Comparison of ENCODE assay signal across 10 cellular contexts in the genomic region with DNA sequence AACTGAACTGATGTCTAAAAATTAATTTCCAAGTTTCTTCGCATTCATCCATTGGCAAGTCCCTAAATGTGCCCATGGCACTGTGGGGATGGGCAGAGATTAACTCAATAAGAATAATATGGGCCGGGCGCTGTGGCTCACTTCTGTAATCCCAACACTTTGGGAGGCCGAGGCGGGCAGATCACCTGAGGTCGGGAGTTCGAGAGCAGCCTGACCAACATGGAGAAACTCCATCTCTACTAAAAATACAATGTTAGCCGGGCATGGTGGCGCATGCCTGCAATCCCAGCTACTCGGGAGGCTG. TPM values are rescaled to one million over a fixed set of nuclear protein-coding genes. Genes with fewer than 3 reads are reported as not detected.
DNase-seq lines count a peak whose midpoint lies in the region; FAIRE-seq and TF ChIP-seq lines count a peak whose summit lies in the region.
"Not testable (repeated sequence)": the region's sequence is repeated elsewhere in the genome, so short reads cannot be mapped to it uniquely, and the experiment has no call there.
"Had no signal": no experiment of that assay in that cellular context is flagged by ENCODE, and none has a peak within 500 bp of the region (broad histone marks: within the 10 kb centered on the region; RNA-seq: fewer than 3 reads in every experiment).

No MANE protein-coding gene starts in this region.

- H3K27ac ChIP-seq in KMS-11; astrocyte (ENCODE audit: low read depth, low read length); osteoblast (ENCODE audit: low read depth, low read length); testis: not testable (repeated sequence)
- H3K27ac ChIP-seq in WERI-Rb-1 (peak overlapping the region; percentile 72), esophagus muscularis mucosa (replicated peaks in 1 of 4) (peak overlapping the region; percentile 81 to 87 (median 86)), liver (ENCODE audit: low read depth in 1 of 2, low read length in 2 of 2) (peak overlapping the region in 1 of 2 donors; percentile 64)

- not testable (repeated sequence) for TF ChIP-seq POLR2A in esophagus muscularis mucosa (IDR thresholded peaks at IDR 0.05; ENCODE audit: low read depth); testis (IDR thresholded peaks at IDR 0.05)

- H2AFZ ChIP-seq in KMS-11 (ENCODE audit: low read depth) (peak overlapping the region; percentile 98), astrocyte (ENCODE audit: low read depth, low read length) (peak overlapping the region; percentile 90), osteoblast (ENCODE audit: low read length) (peak overlapping the region; percentile 78)

- H3K4me1 ChIP-seq in KMS-11 (ENCODE audit: low read depth, poor library complexity, severe bottlenecking) (peaks cover 34% of the 10 kb centered on the region), esophagus muscularis mucosa (peaks cover 21 to 46% (median 44%) of the 10 kb centered on the region in 4 donors), liver (ENCODE audit: control insufficient read depth in 4 of 4, insufficient read depth in 4 of 4, low read length in 3 of 4) (peaks cover 3 to 52% (median 38%) of the 10 kb centered on the region in 4 donors), testis (peaks cover 21% of the 10 kb centered on the region)
- H3K4me1 ChIP-seq in astrocyte (ENCODE audit: insufficient read depth, low read length); osteoblast (ENCODE audit: insufficient read depth, low read length): not testable (repeated sequence)

- intact Hi-C loops in CD14-positive monocyte (cut with micrococcal nuclease): loop anchor here (5.0 to 10.0 kb wide), 3 partner anchors 42 to 89 kb away; partner anchors contain the start of gene CENPS (in 1 of the 2)
- intact Hi-C loops in esophagus muscularis mucosa (cut with DNase I); testis (cut with DNase I; ENCODE audit: low total_unique reads): not testable (repeated sequence)

- TF ChIP-seq EP300 in esophagus muscularis mucosa (IDR thresholded peaks at IDR 0.05): not testable (repeated sequence)

- H3K36me3 ChIP-seq in KMS-11 (ENCODE audit: insufficient read depth); WERI-Rb-1; astrocyte (ENCODE audit: insufficient read depth, low read length); esophagus muscularis mucosa; liver (ENCODE audit: control insufficient read depth in 4 of 4, insufficient read depth in 3 of 4, low read depth in 1 of 4, low read length in 3 of 4); osteoblast (ENCODE audit: insufficient read depth, low read length); testis (ENCODE audit: low read depth, missing control alignments): not testable (repeated sequence)

- not testable (repeated sequence) for H4K20me1 ChIP-seq in KMS-11 (ENCODE audit: insufficient read depth); astrocyte (ENCODE audit: insufficient read depth, low read length); osteoblast (ENCODE audit: insufficient read depth, low read length)

- H3K27ac Mint-ChIP-seq in CD14-positive monocyte (peak overlapping the region in 5 of 7 donors; percentile 24 to 87 (median 64)), astrocyte (ENCODE audit: unreplicated experiment) (peak overlapping the region; percentile 53)

- not testable (repeated sequence) for TF ChIP-seq RAD21 in liver (IDR thresholded peaks at IDR 0.05)

- H3K79me2 ChIP-seq in KMS-11 (ENCODE audit: insufficient read depth, low read depth): peaks cover 41% of the 10 kb centered on the region; the same call in 1 of the 2 replicates
- peaks cover 52% of the 10 kb centered on the region for H3K79me2 ChIP-seq in astrocyte (ENCODE audit: insufficient read depth, low read length)
- peaks cover 53% of the 10 kb centered on the region for H3K79me2 ChIP-seq in osteoblast (ENCODE audit: insufficient read depth, low read length)

- H3K36me3 Mint-ChIP-seq in CD14-positive monocyte; astrocyte (ENCODE audit: low read depth, unreplicated experiment): not testable (repeated sequence)

- not testable (repeated sequence) for TF ChIP-seq CTCF in CD14-positive monocyte (IDR thresholded peaks at IDR 0.05); KMS-11 (conservative IDR thresholded peaks at IDR 0.05; ENCODE audit: low read depth, low read length); WERI-Rb-1 (IDR thresholded peaks at IDR 0.05; ENCODE audit: low read depth, low read length); astrocyte (IDR thresholded peaks at IDR 0.05; ENCODE audit: insufficient read depth, low read depth, low read length); esophagus muscularis mucosa (IDR thresholded peaks at IDR 0.05); liver (IDR thresholded peaks at IDR 0.05; ENCODE audit: low read depth, low read length, missing input control); osteoblast (IDR thresholded peaks at IDR 0.05; ENCODE audit: extremely low read depth, low read depth, low read length); testis (IDR thresholded peaks at IDR 0.05)

- not testable (repeated sequence) for H3K9me3 Mint-ChIP-seq in CD14-positive monocyte; astrocyte (ENCODE audit: unreplicated experiment)

- FAIRE-seq in astrocyte (lab: Jason Lieb, UNC): not testable (repeated sequence)

- not testable (repeated sequence) for H3K4me3 ChIP-seq in KMS-11 (IDR thresholded peaks at IDR 0.05; ENCODE audit: insufficient read depth, low read depth, low read length)
- H3K4me3 ChIP-seq in WERI-Rb-1 (ENCODE audit: low read depth, low read length) (peak overlapping the region; percentile 59; the same call in 1 of the 2 replicates), astrocyte (ENCODE audit: insufficient read depth, low read depth, low read length) (peak overlapping the region; percentile 92), esophagus muscularis mucosa (peak overlapping the region; percentile 78 to 99 (median 91)), liver (ENCODE audit: low read depth in 1 of 3, low read length in 3 of 3) (peak overlapping the region; percentile 86 to 96 (median 91)), osteoblast (ENCODE audit: insufficient read depth, low read length) (peak overlapping the region; percentile 94), testis (peak overlapping the region; percentile 77 to 95)

- peak overlapping the region; percentile 28; the same call in 1 of the 2 replicates for H3K9ac ChIP-seq in KMS-11
- not testable (repeated sequence) for H3K9ac ChIP-seq in astrocyte (ENCODE audit: low read length); liver (ENCODE audit: low read depth in 1 of 2, low read length in 2 of 2)

- H3K4me2 ChIP-seq in KMS-11 (peak overlapping the region; percentile 86), astrocyte (ENCODE audit: low read length) (peak overlapping the region; percentile 99), osteoblast (ENCODE audit: insufficient read depth, low read length) (peak overlapping the region; percentile 76)

- H3K9me3 ChIP-seq in WERI-Rb-1 (ENCODE audit: severe bottlenecking); astrocyte (ENCODE audit: insufficient read depth, low read depth, low read length); esophagus muscularis mucosa; liver (ENCODE audit: control insufficient read depth in 4 of 4, low read length in 3 of 4); osteoblast (ENCODE audit: low read depth, low read length); testis: not testable (repeated sequence)

- peaks cover 47% of the 10 kb centered on the region for H3K4me1 Mint-ChIP-seq in CD14-positive monocyte
- H3K4me1 Mint-ChIP-seq in astrocyte (ENCODE audit: low read depth, unreplicated experiment): not testable (repeated sequence)

- DNase-seq in CD14-positive monocyte (ENCODE audit: low spot score); WERI-Rb-1; astrocyte (ENCODE audit: low read depth); esophagus muscularis mucosa (ENCODE audit: extremely low spot score); osteoblast (ENCODE audit: insufficient read length, low spot score, missing footprints); testis: not testable (repeated sequence)

- H3K27me3 ChIP-seq in KMS-11 (ENCODE audit: insufficient read depth, low read depth); WERI-Rb-1 (ENCODE audit: insufficient read depth, low read depth, severe bottlenecking); astrocyte (ENCODE audit: insufficient read depth, low read length); esophagus muscularis mucosa; liver (ENCODE audit: control insufficient read depth in 4 of 4, insufficient read depth in 4 of 4, low read length in 3 of 4); osteoblast (ENCODE audit: insufficient read depth, low read length); testis: not testable (repeated sequence)

- H3K27me3 Mint-ChIP-seq in CD14-positive monocyte (ENCODE audit: low read depth in 3 of 3); astrocyte (ENCODE audit: low read depth, unreplicated experiment): not testable (repeated sequence)

- peak overlapping the region; percentile 90 to 94 for H3K4me3 Mint-ChIP-seq in CD14-positive monocyte
- peak overlapping the region; percentile 87 for H3K4me3 Mint-ChIP-seq in astrocyte (ENCODE audit: unreplicated experiment)

- WGBS in esophagus muscularis mucosa: 88% methylated on average over 10 of the region's 10 CpGs
- WGBS in liver: 94% methylated on average over 10 of the region's 10 CpGs
- 58 to 60% methylated on average over 10 of the region's 10 CpGs for WGBS in testis, 2 donors

RNA-seq across cellular contexts. Expression of gene PEX14, which starts 0.5 kb away (rescaled TPM):
- polyA plus RNA-seq in CD14-positive monocyte: 1 to 10 TPM; 2.2 to 2.7 TPM
- total RNA-seq in astrocyte: 23.1 and 23.3 TPM in 2 replicates
- 10 to 100 TPM; 16.2 to 24.2 (median 20.1) TPM for total RNA-seq in esophagus muscularis mucosa
- total RNA-seq in liver: 10 to 100 TPM in 1 of 2 donors, 1 to 10 TPM in 1; 7.1 to 11.5 TPM
- 10 to 100 TPM; 11.9 to 16.1 TPM for polyA plus RNA-seq in liver
- total RNA-seq in osteoblast: 15.2 and 15.3 TPM in 2 replicates
- 10 to 100 TPM; 30.3 to 39.8 TPM for total RNA-seq in testis
- polyA plus RNA-seq in testis (ENCODE audit: insufficient read depth, low read depth, low replicate concordance): 28.6 TPM

RNA-seq across cellular contexts. Expression of gene DFFA, which starts 1.9 kb away (rescaled TPM):
- 10 to 100 TPM; 17.3 to 17.8 TPM for polyA plus RNA-seq in CD14-positive monocyte
- total RNA-seq in astrocyte: 47.4 and 58.2 TPM in 2 replicates
- 10 to 100 TPM; 17.9 to 32.5 (median 26.0) TPM for total RNA-seq in esophagus muscularis mucosa
- total RNA-seq in liver: 10 to 100 TPM; 10.6 to 20.0 TPM
- polyA plus RNA-seq in liver: 10 to 100 TPM; 11.5 to 17.1 TPM
- 27.9 and 32.7 TPM in 2 replicates for total RNA-seq in osteoblast
- 10 to 100 TPM; 31.1 to 34.9 TPM for total RNA-seq in testis
- 27.3 TPM for polyA plus RNA-seq in testis (ENCODE audit: insufficient read depth, low read depth, low replicate concordance)

RNA-seq across cellular contexts. Expression of gene CORT, which starts 24.4 kb away (rescaled TPM):
- not detected for polyA plus RNA-seq in CD14-positive monocyte
- total RNA-seq in astrocyte: 0.23 and 0.29 TPM in 2 replicates
- total RNA-seq in esophagus muscularis mucosa: 1 to 10 TPM in 1 of 4 donors, under 1 TPM in 2, not detected in 1; 0.29 to 1.2 (median 0.33) TPM
- total RNA-seq in liver: under 1 TPM; 0.08 to 0.28 TPM
- under 1 TPM; 0.05 to 0.18 TPM for polyA plus RNA-seq in liver
- total RNA-seq in osteoblast: 0.29 and 0.36 TPM in 2 replicates
- total RNA-seq in testis: 1 to 10 TPM in 1 of 2 donors, under 1 TPM in 1; 0.62 to 1.4 TPM
- 0.98 TPM for polyA plus RNA-seq in testis (ENCODE audit: insufficient read depth, low read depth, low replicate concordance)
- total RNA-seq: HT-29, RPMI7951 had no signal

RNA-seq across cellular contexts. Expression of gene CENPS, which starts 44.0 kb away (rescaled TPM):
- polyA plus RNA-seq in CD14-positive monocyte (1 to 10 TPM; 2.5 to 3.5 TPM), liver (1 to 10 TPM; 9.4 to 9.8 TPM), testis (ENCODE audit: insufficient read depth, low read depth, low replicate concordance) (125 TPM)
- total RNA-seq in astrocyte (9.0 and 10.2 TPM in 2 replicates), esophagus muscularis mucosa (10 to 100 TPM in 1 of 4 donors, 1 to 10 TPM in 3; 4.0 to 13.3 (median 6.1) TPM), liver (1 to 10 TPM; 4.4 to 5.4 TPM), osteoblast (13.6 and 17.4 TPM in 2 replicates), testis (10 to 100 TPM; 26.4 to 49.6 TPM)
